Comparison of ENCODE assay signal across 1 cellular context in the genomic region with DNA sequence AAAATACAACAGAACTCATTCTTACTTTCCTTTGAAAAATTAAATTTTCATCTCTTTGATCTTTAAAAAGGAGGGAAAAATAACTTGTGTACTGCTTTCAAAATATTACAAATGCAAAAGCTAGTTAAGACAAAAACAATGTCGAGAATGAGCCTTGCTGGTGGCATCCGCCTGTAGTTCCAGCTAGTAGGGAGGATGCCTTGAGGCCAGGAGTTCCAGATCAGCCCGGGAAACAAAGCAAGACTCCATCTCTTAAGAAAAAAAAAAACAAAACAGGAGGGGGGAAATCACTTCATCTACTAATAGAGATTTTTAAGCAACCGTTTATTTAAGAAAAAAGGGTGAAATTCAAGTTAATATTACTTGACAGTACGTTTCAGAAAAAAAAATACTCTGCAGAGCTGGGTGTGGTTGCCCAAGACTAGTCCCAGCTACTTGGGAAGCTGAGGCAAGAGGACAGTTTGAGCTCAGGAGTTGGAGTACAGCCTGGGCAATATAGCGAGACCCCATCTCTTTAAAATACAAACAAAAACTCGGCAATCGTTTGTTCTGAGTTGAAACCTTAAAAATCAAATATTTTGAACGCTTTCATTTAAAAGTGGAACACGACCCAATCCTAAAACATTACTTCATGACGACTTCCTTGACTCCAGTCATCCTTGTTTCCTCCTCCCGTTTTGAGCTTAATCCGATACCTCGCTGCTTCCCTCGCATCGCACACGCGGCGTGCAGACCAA.
TF ChIP-seq lines count a peak whose summit lies in the region.

No MANE protein-coding gene starts in this region.

TF ChIP-seq in GM12878, 131 proteins besides CTCF, POLR2A, EP300 and RAD21:
- TF ChIP-seq, protein P1, sequence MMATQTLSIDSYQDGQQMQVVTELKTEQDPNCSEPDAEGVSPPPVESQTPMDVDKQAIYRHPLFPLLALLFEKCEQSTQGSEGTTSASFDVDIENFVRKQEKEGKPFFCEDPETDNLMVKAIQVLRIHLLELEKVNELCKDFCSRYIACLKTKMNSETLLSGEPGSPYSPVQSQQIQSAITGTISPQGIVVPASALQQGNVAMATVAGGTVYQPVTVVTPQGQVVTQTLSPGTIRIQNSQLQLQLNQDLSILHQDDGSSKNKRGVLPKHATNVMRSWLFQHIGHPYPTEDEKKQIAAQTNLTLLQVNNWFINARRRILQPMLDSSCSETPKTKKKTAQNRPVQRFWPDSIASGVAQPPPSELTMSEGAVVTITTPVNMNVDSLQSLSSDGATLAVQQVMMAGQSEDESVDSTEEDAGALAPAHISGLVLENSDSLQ (IDR thresholded peaks at IDR 0.05): no peak
- TF ChIP-seq PAX8 (IDR thresholded peaks at IDR 0.05) (0 out of 2 replicates have a peak, but pooled peaks have one; percentile 52), MXI1 (IDR thresholded peaks at IDR 0.05; ENCODE audit: low read depth, low read length) (peak; percentile 93), FOS (IDR thresholded peaks at IDR 0.05; ENCODE audit: borderline replicate concordance, extremely low read depth, insufficient read length) (no peak), SMARCA5 (IDR thresholded peaks at IDR 0.05) (no peak), KLF5 (IDR thresholded peaks at IDR 0.05; ENCODE audit: partially characterized antibody) (no peak), ATF7 (IDR thresholded peaks at IDR 0.05; ENCODE audit: low read depth) (peak; percentile 58), ZBED1 (IDR thresholded peaks at IDR 0.05; ENCODE audit: borderline replicate concordance) (no peak), POLR2AphosphoS5 (IDR thresholded peaks at IDR 0.05; ENCODE audit: low read length) (peak; percentile 44; the same call in 1 of the 2 replicates), MYC (IDR thresholded peaks at IDR 0.05; ENCODE audit: insufficient read depth, insufficient read length, insufficient replicate concordance, low read length, severe bottlenecking) (no peak), ZNF24 (IDR thresholded peaks at IDR 0.05) (no peak), RAD51 (IDR thresholded peaks at IDR 0.05) (no peak), ETV6 (conservative IDR thresholded peaks at IDR 0.05 in 1 of 2, IDR thresholded peaks at IDR 0.05 in 1 of 2; ENCODE audit: borderline replicate concordance in 1 of 2, low read depth in 1 of 2) (peak in 1 of 2 experiments; percentile 53; a peak in 1 of 4 replicates)
- TF ChIP-seq, protein P2, sequence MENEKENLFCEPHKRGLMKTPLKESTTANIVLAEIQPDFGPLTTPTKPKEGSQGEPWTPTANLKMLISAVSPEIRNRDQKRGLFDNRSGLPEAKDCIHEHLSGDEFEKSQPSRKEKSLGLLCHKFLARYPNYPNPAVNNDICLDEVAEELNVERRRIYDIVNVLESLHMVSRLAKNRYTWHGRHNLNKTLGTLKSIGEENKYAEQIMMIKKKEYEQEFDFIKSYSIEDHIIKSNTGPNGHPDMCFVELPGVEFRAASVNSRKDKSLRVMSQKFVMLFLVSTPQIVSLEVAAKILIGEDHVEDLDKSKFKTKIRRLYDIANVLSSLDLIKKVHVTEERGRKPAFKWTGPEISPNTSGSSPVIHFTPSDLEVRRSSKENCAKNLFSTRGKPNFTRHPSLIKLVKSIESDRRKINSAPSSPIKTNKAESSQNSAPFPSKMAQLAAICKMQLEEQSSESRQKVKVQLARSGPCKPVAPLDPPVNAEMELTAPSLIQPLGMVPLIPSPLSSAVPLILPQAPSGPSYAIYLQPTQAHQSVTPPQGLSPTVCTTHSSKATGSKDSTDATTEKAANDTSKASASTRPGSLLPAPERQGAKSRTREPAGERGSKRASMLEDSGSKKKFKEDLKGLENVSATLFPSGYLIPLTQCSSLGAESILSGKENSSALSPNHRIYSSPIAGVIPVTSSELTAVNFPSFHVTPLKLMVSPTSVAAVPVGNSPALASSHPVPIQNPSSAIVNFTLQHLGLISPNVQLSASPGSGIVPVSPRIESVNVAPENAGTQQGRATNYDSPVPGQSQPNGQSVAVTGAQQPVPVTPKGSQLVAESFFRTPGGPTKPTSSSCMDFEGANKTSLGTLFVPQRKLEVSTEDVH (IDR thresholded peaks at IDR 0.05; ENCODE audit: low read depth, partially characterized antibody): no peak
- TF ChIP-seq, protein P3, sequence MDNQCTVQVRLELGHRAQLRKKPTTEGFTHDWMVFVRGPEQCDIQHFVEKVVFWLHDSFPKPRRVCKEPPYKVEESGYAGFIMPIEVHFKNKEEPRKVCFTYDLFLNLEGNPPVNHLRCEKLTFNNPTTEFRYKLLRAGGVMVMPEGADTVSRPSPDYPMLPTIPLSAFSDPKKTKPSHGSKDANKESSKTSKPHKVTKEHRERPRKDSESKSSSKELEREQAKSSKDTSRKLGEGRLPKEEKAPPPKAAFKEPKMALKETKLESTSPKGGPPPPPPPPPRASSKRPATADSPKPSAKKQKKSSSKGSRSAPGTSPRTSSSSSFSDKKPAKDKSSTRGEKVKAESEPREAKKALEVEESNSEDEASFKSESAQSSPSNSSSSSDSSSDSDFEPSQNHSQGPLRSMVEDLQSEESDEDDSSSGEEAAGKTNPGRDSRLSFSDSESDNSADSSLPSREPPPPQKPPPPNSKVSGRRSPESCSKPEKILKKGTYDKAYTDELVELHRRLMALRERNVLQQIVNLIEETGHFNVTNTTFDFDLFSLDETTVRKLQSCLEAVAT (IDR thresholded peaks at IDR 0.05): peak; percentile 76; the same call in 1 of the 2 replicates
- TF ChIP-seq, protein P4, sequence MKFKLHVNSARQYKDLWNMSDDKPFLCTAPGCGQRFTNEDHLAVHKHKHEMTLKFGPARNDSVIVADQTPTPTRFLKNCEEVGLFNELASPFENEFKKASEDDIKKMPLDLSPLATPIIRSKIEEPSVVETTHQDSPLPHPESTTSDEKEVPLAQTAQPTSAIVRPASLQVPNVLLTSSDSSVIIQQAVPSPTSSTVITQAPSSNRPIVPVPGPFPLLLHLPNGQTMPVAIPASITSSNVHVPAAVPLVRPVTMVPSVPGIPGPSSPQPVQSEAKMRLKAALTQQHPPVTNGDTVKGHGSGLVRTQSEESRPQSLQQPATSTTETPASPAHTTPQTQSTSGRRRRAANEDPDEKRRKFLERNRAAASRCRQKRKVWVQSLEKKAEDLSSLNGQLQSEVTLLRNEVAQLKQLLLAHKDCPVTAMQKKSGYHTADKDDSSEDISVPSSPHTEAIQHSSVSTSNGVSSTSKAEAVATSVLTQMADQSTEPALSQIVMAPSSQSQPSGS (IDR thresholded peaks at IDR 0.05; ENCODE audit: low read length): no peak
- TF ChIP-seq, protein P5, sequence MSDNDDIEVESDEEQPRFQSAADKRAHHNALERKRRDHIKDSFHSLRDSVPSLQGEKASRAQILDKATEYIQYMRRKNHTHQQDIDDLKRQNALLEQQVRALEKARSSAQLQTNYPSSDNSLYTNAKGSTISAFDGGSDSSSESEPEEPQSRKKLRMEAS (IDR thresholded peaks at IDR 0.05; ENCODE audit: low read depth, low read length): peak; percentile 44; the same call in 1 of the 2 replicates
- TF ChIP-seq, protein P6, sequence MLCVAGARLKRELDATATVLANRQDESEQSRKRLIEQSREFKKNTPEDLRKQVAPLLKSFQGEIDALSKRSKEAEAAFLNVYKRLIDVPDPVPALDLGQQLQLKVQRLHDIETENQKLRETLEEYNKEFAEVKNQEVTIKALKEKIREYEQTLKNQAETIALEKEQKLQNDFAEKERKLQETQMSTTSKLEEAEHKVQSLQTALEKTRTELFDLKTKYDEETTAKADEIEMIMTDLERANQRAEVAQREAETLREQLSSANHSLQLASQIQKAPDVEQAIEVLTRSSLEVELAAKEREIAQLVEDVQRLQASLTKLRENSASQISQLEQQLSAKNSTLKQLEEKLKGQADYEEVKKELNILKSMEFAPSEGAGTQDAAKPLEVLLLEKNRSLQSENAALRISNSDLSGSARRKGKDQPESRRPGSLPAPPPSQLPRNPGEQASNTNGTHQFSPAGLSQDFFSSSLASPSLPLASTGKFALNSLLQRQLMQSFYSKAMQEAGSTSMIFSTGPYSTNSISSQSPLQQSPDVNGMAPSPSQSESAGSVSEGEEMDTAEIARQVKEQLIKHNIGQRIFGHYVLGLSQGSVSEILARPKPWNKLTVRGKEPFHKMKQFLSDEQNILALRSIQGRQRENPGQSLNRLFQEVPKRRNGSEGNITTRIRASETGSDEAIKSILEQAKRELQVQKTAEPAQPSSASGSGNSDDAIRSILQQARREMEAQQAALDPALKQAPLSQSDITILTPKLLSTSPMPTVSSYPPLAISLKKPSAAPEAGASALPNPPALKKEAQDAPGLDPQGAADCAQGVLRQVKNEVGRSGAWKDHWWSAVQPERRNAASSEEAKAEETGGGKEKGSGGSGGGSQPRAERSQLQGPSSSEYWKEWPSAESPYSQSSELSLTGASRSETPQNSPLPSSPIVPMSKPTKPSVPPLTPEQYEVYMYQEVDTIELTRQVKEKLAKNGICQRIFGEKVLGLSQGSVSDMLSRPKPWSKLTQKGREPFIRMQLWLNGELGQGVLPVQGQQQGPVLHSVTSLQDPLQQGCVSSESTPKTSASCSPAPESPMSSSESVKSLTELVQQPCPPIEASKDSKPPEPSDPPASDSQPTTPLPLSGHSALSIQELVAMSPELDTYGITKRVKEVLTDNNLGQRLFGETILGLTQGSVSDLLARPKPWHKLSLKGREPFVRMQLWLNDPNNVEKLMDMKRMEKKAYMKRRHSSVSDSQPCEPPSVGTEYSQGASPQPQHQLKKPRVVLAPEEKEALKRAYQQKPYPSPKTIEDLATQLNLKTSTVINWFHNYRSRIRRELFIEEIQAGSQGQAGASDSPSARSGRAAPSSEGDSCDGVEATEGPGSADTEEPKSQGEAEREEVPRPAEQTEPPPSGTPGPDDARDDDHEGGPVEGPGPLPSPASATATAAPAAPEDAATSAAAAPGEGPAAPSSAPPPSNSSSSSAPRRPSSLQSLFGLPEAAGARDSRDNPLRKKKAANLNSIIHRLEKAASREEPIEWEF (IDR thresholded peaks at IDR 0.05; ENCODE audit: insufficient replicate concordance, low read depth, low read length): no peak
- TF ChIP-seq, protein P7, sequence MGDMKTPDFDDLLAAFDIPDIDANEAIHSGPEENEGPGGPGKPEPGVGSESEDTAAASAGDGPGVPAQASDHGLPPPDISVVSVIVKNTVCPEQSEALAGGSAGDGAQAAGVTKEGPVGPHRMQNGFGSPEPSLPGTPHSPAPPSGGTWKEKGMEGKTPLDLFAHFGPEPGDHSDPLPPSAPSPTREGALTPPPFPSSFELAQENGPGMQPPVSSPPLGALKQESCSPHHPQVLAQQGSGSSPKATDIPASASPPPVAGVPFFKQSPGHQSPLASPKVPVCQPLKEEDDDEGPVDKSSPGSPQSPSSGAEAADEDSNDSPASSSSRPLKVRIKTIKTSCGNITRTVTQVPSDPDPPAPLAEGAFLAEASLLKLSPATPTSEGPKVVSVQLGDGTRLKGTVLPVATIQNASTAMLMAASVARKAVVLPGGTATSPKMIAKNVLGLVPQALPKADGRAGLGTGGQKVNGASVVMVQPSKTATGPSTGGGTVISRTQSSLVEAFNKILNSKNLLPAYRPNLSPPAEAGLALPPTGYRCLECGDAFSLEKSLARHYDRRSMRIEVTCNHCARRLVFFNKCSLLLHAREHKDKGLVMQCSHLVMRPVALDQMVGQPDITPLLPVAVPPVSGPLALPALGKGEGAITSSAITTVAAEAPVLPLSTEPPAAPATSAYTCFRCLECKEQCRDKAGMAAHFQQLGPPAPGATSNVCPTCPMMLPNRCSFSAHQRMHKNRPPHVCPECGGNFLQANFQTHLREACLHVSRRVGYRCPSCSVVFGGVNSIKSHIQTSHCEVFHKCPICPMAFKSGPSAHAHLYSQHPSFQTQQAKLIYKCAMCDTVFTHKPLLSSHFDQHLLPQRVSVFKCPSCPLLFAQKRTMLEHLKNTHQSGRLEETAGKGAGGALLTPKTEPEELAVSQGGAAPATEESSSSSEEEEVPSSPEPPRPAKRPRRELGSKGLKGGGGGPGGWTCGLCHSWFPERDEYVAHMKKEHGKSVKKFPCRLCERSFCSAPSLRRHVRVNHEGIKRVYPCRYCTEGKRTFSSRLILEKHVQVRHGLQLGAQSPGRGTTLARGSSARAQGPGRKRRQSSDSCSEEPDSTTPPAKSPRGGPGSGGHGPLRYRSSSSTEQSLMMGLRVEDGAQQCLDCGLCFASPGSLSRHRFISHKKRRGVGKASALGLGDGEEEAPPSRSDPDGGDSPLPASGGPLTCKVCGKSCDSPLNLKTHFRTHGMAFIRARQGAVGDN (IDR thresholded peaks at IDR 0.05): no peak
- TF ChIP-seq, protein P8, sequence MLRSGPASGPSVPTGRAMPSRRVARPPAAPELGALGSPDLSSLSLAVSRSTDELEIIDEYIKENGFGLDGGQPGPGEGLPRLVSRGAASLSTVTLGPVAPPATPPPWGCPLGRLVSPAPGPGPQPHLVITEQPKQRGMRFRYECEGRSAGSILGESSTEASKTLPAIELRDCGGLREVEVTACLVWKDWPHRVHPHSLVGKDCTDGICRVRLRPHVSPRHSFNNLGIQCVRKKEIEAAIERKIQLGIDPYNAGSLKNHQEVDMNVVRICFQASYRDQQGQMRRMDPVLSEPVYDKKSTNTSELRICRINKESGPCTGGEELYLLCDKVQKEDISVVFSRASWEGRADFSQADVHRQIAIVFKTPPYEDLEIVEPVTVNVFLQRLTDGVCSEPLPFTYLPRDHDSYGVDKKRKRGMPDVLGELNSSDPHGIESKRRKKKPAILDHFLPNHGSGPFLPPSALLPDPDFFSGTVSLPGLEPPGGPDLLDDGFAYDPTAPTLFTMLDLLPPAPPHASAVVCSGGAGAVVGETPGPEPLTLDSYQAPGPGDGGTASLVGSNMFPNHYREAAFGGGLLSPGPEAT (IDR thresholded peaks at IDR 0.05; ENCODE audit: low read depth): no peak
- TF ChIP-seq, protein P9, sequence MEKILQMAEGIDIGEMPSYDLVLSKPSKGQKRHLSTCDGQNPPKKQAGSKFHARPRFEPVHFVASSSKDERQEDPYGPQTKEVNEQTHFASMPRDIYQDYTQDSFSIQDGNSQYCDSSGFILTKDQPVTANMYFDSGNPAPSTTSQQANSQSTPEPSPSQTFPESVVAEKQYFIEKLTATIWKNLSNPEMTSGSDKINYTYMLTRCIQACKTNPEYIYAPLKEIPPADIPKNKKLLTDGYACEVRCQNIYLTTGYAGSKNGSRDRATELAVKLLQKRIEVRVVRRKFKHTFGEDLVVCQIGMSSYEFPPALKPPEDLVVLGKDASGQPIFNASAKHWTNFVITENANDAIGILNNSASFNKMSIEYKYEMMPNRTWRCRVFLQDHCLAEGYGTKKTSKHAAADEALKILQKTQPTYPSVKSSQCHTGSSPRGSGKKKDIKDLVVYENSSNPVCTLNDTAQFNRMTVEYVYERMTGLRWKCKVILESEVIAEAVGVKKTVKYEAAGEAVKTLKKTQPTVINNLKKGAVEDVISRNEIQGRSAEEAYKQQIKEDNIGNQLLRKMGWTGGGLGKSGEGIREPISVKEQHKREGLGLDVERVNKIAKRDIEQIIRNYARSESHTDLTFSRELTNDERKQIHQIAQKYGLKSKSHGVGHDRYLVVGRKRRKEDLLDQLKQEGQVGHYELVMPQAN (conservative IDR thresholded peaks at IDR 0.05): 0 out of 2 replicates have a peak, but pooled peaks have one; percentile 82
